16 cellular contexts compared by ENCODE assay signal in genomic region chr15:64987136-64987535, GRCh38. TPM values are rescaled to one million over a fixed set of nuclear protein-coding genes. Genes with fewer than 3 reads are reported as not detected.
DNase-seq lines count a peak whose midpoint lies in the region; ATAC-seq and TF ChIP-seq lines count a peak whose summit lies in the region.
"Had no signal": no experiment of that assay in that cellular context is flagged by ENCODE, and none has a peak within 500 bp of the region (broad histone marks: within the 10 kb centered on the region; RNA-seq: fewer than 3 reads in every experiment).

No MANE protein-coding gene starts in this region.

- peaks cover 32% of the 10 kb centered on the region for H3K4me1 ChIP-seq in hepatocyte (ENCODE audit: insufficient read depth)

- no peaks in the 10 kb centered on the region for H3K9me2 ChIP-seq in hepatocyte (replicated peaks; ENCODE audit: insufficient read depth)

- H3K36me3 Mint-ChIP-seq in activated naive CD4-positive, alpha-beta T cell treated with anti-CD3 and anti-CD28 coated beads, Interleukin-2, amount 50 U/mL, for 24 hours = peaks cover 1% of the 10 kb centered on the region
- H3K36me3 Mint-ChIP-seq in T-helper 17 cell (ENCODE audit: low read depth) (no peaks in the 10 kb centered on the region), type B pancreatic cell (peaks cover 8% of the 10 kb centered on the region)

- no peaks in the 10 kb centered on the region for H3K27me3 ChIP-seq in hepatocyte
- H3K27me3 ChIP-seq: cardiac muscle cell had no signal

- no peak for DNase-seq in activated naive CD4-positive, alpha-beta T cell (lab: John Stamatoyannopoulos, UW)
- DNase-seq in T-helper 17 cell (no peak), hepatocyte (ENCODE audit: low spot score) (no peak), type B pancreatic cell (ENCODE audit: extremely low spot score, unreplicated experiment) (no peak), NOMO-1 (lab: John Stamatoyannopoulos, UW; ENCODE audit: unreplicated experiment in 2 of 2) (no peak)
- DNase-seq in stimulated activated CD4-positive, alpha-beta T cell treated with anti-CD3 and anti-CD28 coated beads, Interleukin-4, amount 100 ng/mL, for 4 hours = no peak
- DNase-seq: COR-L47; glutamatergic neuron; NCI-H1417 treated with DMSO at 0.1 percent for 48 hours; NCI-H226; stimulated activated CD4-positive, alpha-beta T cell treated with anti-CD3 and anti-CD28 coated beads, Interleukin-1b, Interleukin-23, amount 100 ng/mL, for 48 hours had no signal

- H2AFZ ChIP-seq in hepatocyte = no peak overlapping the region

- TF ChIP-seq CTCF in hepatocyte (IDR thresholded peaks at IDR 0.05; ENCODE audit: poor library complexity) (no peak), type B pancreatic cell (conservative IDR thresholded peaks at IDR 0.05) (no peak)

- H3K4me3 Mint-ChIP-seq in activated naive CD4-positive, alpha-beta T cell treated with anti-CD3 and anti-CD28 coated beads, Interleukin-2, amount 50 U/mL, for 24 hours = peak overlapping the region; percentile 0
- no peak overlapping the region for H3K4me3 Mint-ChIP-seq in T-helper 17 cell
- H3K4me3 Mint-ChIP-seq in type B pancreatic cell = peak overlapping the region; percentile 68

- no peak overlapping the region for H3K27ac ChIP-seq in hepatocyte
- H3K27ac ChIP-seq: cardiac muscle cell had no signal

- H3K9me3 ChIP-seq in T-helper 17 cell (ENCODE audit: control insufficient read depth, low read length, poor library complexity, severe bottlenecking) = no peaks in the 10 kb centered on the region
- H3K9me3 ChIP-seq in hepatocyte (ENCODE audit: low read depth) = no peaks in the 10 kb centered on the region

- no peak for ATAC-seq in T-helper 17 cell
- no peak for ATAC-seq in GM18505 (IDR thresholded peaks at IDR 0.05; ENCODE audit: unreplicated experiment)
- ATAC-seq: activated naive CD4-positive, alpha-beta T cell treated with anti-CD3 and anti-CD28 coated beads, Interleukin-2, amount 50 U/mL, for 72 hours had no signal

- no peak overlapping the region for H3K4me3 ChIP-seq in hepatocyte
- H3K4me3 ChIP-seq: cardiac muscle cell had no signal

- no peaks in the 10 kb centered on the region for H3K27me3 Mint-ChIP-seq in activated naive CD4-positive, alpha-beta T cell treated with anti-CD3 and anti-CD28 coated beads, Interleukin-2, amount 50 U/mL, for 24 hours
- no peaks in the 10 kb centered on the region for H3K27me3 Mint-ChIP-seq in T-helper 17 cell
- no peaks in the 10 kb centered on the region for H3K27me3 Mint-ChIP-seq in type B pancreatic cell

- no peaks in the 10 kb centered on the region for H3K9me3 Mint-ChIP-seq in activated naive CD4-positive, alpha-beta T cell treated with anti-CD3 and anti-CD28 coated beads, Interleukin-2, amount 50 U/mL, for 24 hours
- H3K9me3 Mint-ChIP-seq in type B pancreatic cell = no peaks in the 10 kb centered on the region
- H3K9me3 Mint-ChIP-seq: activated naive CD4-positive, alpha-beta T cell treated with anti-CD3 and anti-CD28 coated beads, Interleukin-2, amount 50 U/mL, for 72 hours had no signal

- no peak for TF ChIP-seq POLR2A in GM18505 (IDR thresholded peaks at IDR 0.05; ENCODE audit: borderline replicate concordance, extremely low read depth, insufficient read depth, insufficient read length)

- H3K36me3 ChIP-seq in hepatocyte (replicated peaks; ENCODE audit: insufficient read depth, low read depth) = no peaks in the 10 kb centered on the region

- H3K4me1 Mint-ChIP-seq in activated naive CD4-positive, alpha-beta T cell treated with anti-CD3 and anti-CD28 coated beads, Interleukin-2, amount 50 U/mL, for 24 hours = peaks cover 54% of the 10 kb centered on the region
- H3K4me1 Mint-ChIP-seq in T-helper 17 cell (peaks cover 30% of the 10 kb centered on the region), type B pancreatic cell (ENCODE audit: unreplicated experiment) (peaks cover 40% of the 10 kb centered on the region)

- H3K79me2 ChIP-seq in hepatocyte = peaks cover 66% of the 10 kb centered on the region

- 67% methylated on average over 3 of the region's 3 CpGs for WGBS in hepatocyte (ENCODE audit: low lambda C conversion rate, missing lambda C conversion rate)

- no peak overlapping the region for H3K27ac Mint-ChIP-seq in activated naive CD4-positive, alpha-beta T cell treated with anti-CD3 and anti-CD28 coated beads, Interleukin-2, amount 50 U/mL, for 24 hours
- H3K27ac Mint-ChIP-seq in T-helper 17 cell (peak overlapping the region; percentile 62), type B pancreatic cell (peak overlapping the region; percentile 33)
- H3K27ac Mint-ChIP-seq: activated naive CD4-positive, alpha-beta T cell treated with anti-CD3 and anti-CD28 coated beads, Interleukin-2, amount 50 U/mL, for 72 hours had no signal

- H3K4me2 ChIP-seq in hepatocyte = peak overlapping the region; percentile 76

- no peaks in the 10 kb centered on the region for H4K20me1 ChIP-seq in hepatocyte (ENCODE audit: insufficient read depth, poor library complexity, severe bottlenecking)

RNA-seq across cellular contexts. Expression of gene SPG21, which starts 2.6 kb away (rescaled TPM):
- total RNA-seq in T-helper 17 cell (10 to 100 TPM; 42.4 to 48.6 TPM), hepatocyte (86.4 and 111 TPM in 2 replicates), type B pancreatic cell (ENCODE audit: low replicate concordance) (77.0 and 80.7 TPM in 2 replicates)
- 138 and 149 TPM in 2 replicates for polyA plus RNA-seq in hepatocyte

RNA-seq across cellular contexts. Expression of gene MTFMT, which starts 42.3 kb away (rescaled TPM):
- total RNA-seq in T-helper 17 cell (1 to 10 TPM; 8.6 to 9.1 TPM), hepatocyte (15.4 and 18.2 TPM in 2 replicates), type B pancreatic cell (ENCODE audit: low replicate concordance) (19.2 and 19.5 TPM in 2 replicates)
- polyA plus RNA-seq in hepatocyte = 16.8 TPM in 2 replicates

RNA-seq across cellular contexts. Expression of gene SLC51B, which starts 58.1 kb away (rescaled TPM):
- total RNA-seq in T-helper 17 cell (not detected), hepatocyte (6.5 and 8.8 TPM in 2 replicates), type B pancreatic cell (ENCODE audit: low replicate concordance) (1.2 and 5.7 TPM in 2 replicates)
- polyA plus RNA-seq in hepatocyte = 5.8 and 8.6 TPM in 2 replicates
- total RNA-seq: activated naive CD4-positive, alpha-beta T cell treated with anti-CD3 and anti-CD28 coated beads, Interleukin-2, amount 50 U/mL, for 72 hours; cardiac muscle cell had no signal
- polyA plus RNA-seq: cardiac muscle cell, keratinocyte had no signal
